In genomic region chr1:225998560-225999226, GRCh38 we compare ENCODE assay signal across 9 cellular contexts. TPM values are rescaled to one million over a fixed set of nuclear protein-coding genes. Genes with fewer than 3 reads are reported as not detected.
DNase-seq lines count a peak whose midpoint lies in the region; ATAC-seq and TF ChIP-seq lines count a peak whose summit lies in the region.
"Had no signal": no experiment of that assay in that cellular context is flagged by ENCODE, and none has a peak within 500 bp of the region (broad histone marks: within the 10 kb centered on the region; RNA-seq: fewer than 3 reads in every experiment).

No MANE protein-coding gene starts in this region.

- peaks cover 75 to 84% (median 82%) of the 10 kb centered on the region in 3 donors for H3K4me1 Mint-ChIP-seq in T-cell

- ATAC-seq in HG02678 (IDR thresholded peaks at IDR 0.05; ENCODE audit: unreplicated experiment) (peak; percentile 6), T-cell (replicated peaks in 1 of 4) (peak; percentile 12 to 20 (median 14)), omental fat pad (ENCODE audit: low FRiP score) (peak; percentile 33)

- no peaks in the 10 kb centered on the region for H3K27me3 Mint-ChIP-seq in T-cell

- peak overlapping the region; percentile 93 for H3K9ac ChIP-seq in ES-I3 (ENCODE audit: low read depth, low read length)

- peak overlapping the region; percentile 100 for H3K27ac Mint-ChIP-seq in T-cell

- no peaks in the 10 kb centered on the region for H3K9me3 ChIP-seq in ES-I3 (ENCODE audit: control insufficient read depth, insufficient read depth, low read length)

- CTCF ChIA-PET in T-cell (lab: Charles Lee) = interaction anchor here (0.5 to 4.1 kb wide), 9 partner anchors 11 to 80 kb away, joined by 3 to 38 read pairs (median 7); partner anchors contain the start of gene H3-3A (in 1 of the 2)

- POLR2A ChIA-PET in T-cell (lab: Charles Lee) = interaction anchor here (0.6 to 2.1 kb wide), 16 partner anchors 9 to 554 kb away, joined by 3 to 71 read pairs (median 5); partner anchors contain the start of genes H3-3A (in 2 of the 2), PYCR2 (in 1 of the 2) and SRP9 (in 1 of the 2)

- peaks cover 16% of the 10 kb centered on the region for H3K4me1 ChIP-seq in ES-I3 (ENCODE audit: insufficient read depth, low read length)

- DNase-seq in T-cell = no peak
- peak; percentile 48 for DNase-seq in fibroblast of gingiva (ENCODE audit: low read depth)
- DNase-seq in omental fat pad (ENCODE audit: low spot score) = no peak
- DNase-seq in activated effector memory CD4-positive, alpha-beta T cell treated with Interleukin-2 at 50 U/mL for 16 hours = no peak
- DNase-seq in NCI-H2196 (lab: John Stamatoyannopoulos, UW; ENCODE audit: unreplicated experiment) = no peak
- no peak for DNase-seq in kidney glomerular epithelial cell (lab: John Stamatoyannopoulos, UW)

- H3K36me3 ChIP-seq in ES-I3 (ENCODE audit: insufficient read depth, low read length) = peaks cover 4% of the 10 kb centered on the region

- TF ChIP-seq CTCF in omental fat pad (IDR thresholded peaks at IDR 0.05) = no peak

- H3K4me3 Mint-ChIP-seq in T-cell = peak overlapping the region; percentile 92 to 100 (median 100)

- H3K9me3 Mint-ChIP-seq in T-cell = peaks cover 0 to 3% (median 0%) of the 10 kb centered on the region in 3 donors

- peaks cover 24% of the 10 kb centered on the region for H3K36me3 Mint-ChIP-seq in T-cell

RNA-seq across cellular contexts. Expression of gene SDE2, which starts 0.5 kb away (rescaled TPM):
- total RNA-seq in T-cell = 10 to 100 TPM; 19.6 to 36.1 (median 21.8) TPM
- total RNA-seq in omental fat pad = 10 to 100 TPM; 18.0 to 42.3 (median 21.5) TPM

RNA-seq across cellular contexts. Expression of gene LEFTY2, which starts 57.7 kb away (rescaled TPM):
- under 1 TPM in 1 of 5 donors, not detected in 4; 0.16 TPM for total RNA-seq in T-cell
- total RNA-seq in omental fat pad = 1 to 10 TPM in 1 of 4 donors, under 1 TPM in 2, not detected in 1; 0.36 to 4.5 (median 0.63) TPM
- total RNA-seq: activated CD8-positive, alpha-beta memory T cell treated with anti-CD3 and anti-CD28 coated beads for 36 hours had no signal
